In the genomic region with DNA sequence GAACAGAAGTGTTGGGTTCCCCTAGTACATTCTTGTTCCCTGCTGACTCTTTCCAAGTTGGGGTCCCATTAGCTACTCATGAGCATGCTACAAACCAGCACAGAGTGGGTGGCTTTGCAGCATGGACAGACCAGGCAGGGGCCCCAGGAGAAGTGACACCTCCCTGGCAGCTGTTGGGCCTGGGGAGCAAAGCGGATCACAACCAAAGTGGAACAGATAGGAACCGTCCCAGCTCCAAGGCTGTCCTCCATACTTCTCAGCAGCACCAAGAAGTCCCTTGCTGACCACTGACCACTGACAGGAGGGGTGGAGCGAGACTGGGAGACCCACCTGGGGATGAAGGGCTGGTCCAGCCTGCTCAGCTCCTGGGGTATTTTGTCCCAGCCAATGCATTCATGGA, we compare ENCODE assay signal across 29 cellular contexts. TPM values are rescaled to one million over a fixed set of nuclear protein-coding genes. Genes with fewer than 3 reads are reported as not detected.
"Had no signal": no experiment of that assay in that cellular context is flagged by ENCODE, and none has a peak within 500 bp of the region (broad histone marks: within the 10 kb centered on the region; RNA-seq: fewer than 3 reads in every experiment).

No MANE protein-coding gene starts in this region.

- H3K4me1 ChIP-seq: colonic mucosa, foreskin keratinocyte, gastroesophageal sphincter, left lung, parathyroid adenoma, prostate gland, sigmoid colon, transverse colon, vagina had no signal

- H3K36me3 ChIP-seq: colonic mucosa, esophagus muscularis mucosa, gastroesophageal sphincter, prostate gland, right atrium auricular region, sigmoid colon, transverse colon, vagina had no signal

- H3K27me3 Mint-ChIP-seq: natural killer cell treated with Interleukin-12 subunit alpha and Interleukin-12 subunit beta and Interleukin-15 and Interleukin-18, amount 100 ng/mL, for 72 hours; stimulated activated naive CD8-positive, alpha-beta T cell treated with anti-CD3 and anti-CD28 coated beads, Interleukin-15, Interleukin-2, amounts not matched to agents 100 ng/mL and 50 ng/mL, for 24 hours had no signal

- H3K4me3 ChIP-seq: colonic mucosa, esophagus muscularis mucosa, gastroesophageal sphincter, heart left ventricle, hepatocyte, left lung, mucosa of descending colon, prostate gland, right atrium auricular region, sigmoid colon, transverse colon, vagina had no signal

- H3K4me3 Mint-ChIP-seq: dendritic cell treated with granulocyte-macrophage colony-stimulating factor and Interleukin-4, amounts not matched to agents 40 ng/mL and 50 ng/mL, for 4 days; mesothelial cell of epicardium; natural killer cell treated with Interleukin-12 subunit alpha and Interleukin-12 subunit beta and Interleukin-15 and Interleukin-18, amount 100 ng/mL, for 72 hours; neural crest cell; stimulated activated memory B cell treated with anti-CD40 and anti-IgM and Interleukin-4, amounts not matched to agents 10 μg/mL and 1 μg/mL and 100 μg/mL, for 72 hours; stimulated activated naive CD8-positive, alpha-beta T cell treated with anti-CD3 and anti-CD28 coated beads, Interleukin-15, Interleukin-2, amounts not matched to agents 100 ng/mL and 50 ng/mL, for 24 hours had no signal

- H3K4me1 Mint-ChIP-seq: mesothelial cell of epicardium; naive B cell; stimulated activated memory B cell treated with anti-CD40 and anti-IgM and Interleukin-4, amounts not matched to agents 10 μg/mL and 1 μg/mL and 100 μg/mL, for 72 hours had no signal

- H3K27ac ChIP-seq: colonic mucosa, esophagus muscularis mucosa, foreskin keratinocyte, gastroesophageal sphincter, heart left ventricle, hepatocyte, left lung, neutrophil, parathyroid adenoma, prostate gland, right atrium auricular region, sigmoid colon, transverse colon, vagina had no signal

- H3K9me3 ChIP-seq: colonic mucosa, esophagus muscularis mucosa, gastroesophageal sphincter, heart left ventricle, left lung, mucosa of descending colon, neutrophil, prostate gland, right atrium auricular region, sigmoid colon, transverse colon, vagina had no signal

- H3K9me3 Mint-ChIP-seq: dendritic cell treated with granulocyte-macrophage colony-stimulating factor and Interleukin-4, amounts not matched to agents 40 ng/mL and 50 ng/mL, for 4 days; mesothelial cell of epicardium; naive B cell; natural killer cell treated with Interleukin-12 subunit alpha and Interleukin-12 subunit beta and Interleukin-15 and Interleukin-18, amount 100 ng/mL, for 72 hours; neural crest cell; stimulated activated memory B cell treated with anti-CD40 and anti-IgM and Interleukin-4, amounts not matched to agents 10 μg/mL and 1 μg/mL and 100 μg/mL, for 72 hours; stimulated activated naive CD8-positive, alpha-beta T cell treated with anti-CD3 and anti-CD28 coated beads, Interleukin-15, Interleukin-2, amounts not matched to agents 100 ng/mL and 50 ng/mL, for 24 hours had no signal

- DNase-seq: colonic mucosa; effector CD8-positive, alpha-beta T cell; foreskin keratinocyte; heart left ventricle; left cardiac atrium; mesenchymal stem cell; naive B cell; stimulated activated CD4-positive, alpha-beta T cell treated with anti-CD3 and anti-CD28 coated beads, Interleukin-4, amount 100 ng/mL, for 4 hours had no signal

- H3K27ac Mint-ChIP-seq: dendritic cell treated with granulocyte-macrophage colony-stimulating factor and Interleukin-4, amounts not matched to agents 40 ng/mL and 50 ng/mL, for 4 days; mesothelial cell of epicardium; natural killer cell treated with Interleukin-12 subunit alpha and Interleukin-12 subunit beta and Interleukin-15 and Interleukin-18, amount 100 ng/mL, for 72 hours; stimulated activated memory B cell treated with anti-CD40 and anti-IgM and Interleukin-4, amounts not matched to agents 10 μg/mL and 1 μg/mL and 100 μg/mL, for 72 hours; stimulated activated naive CD8-positive, alpha-beta T cell treated with anti-CD3 and anti-CD28 coated beads, Interleukin-15, Interleukin-2, amounts not matched to agents 100 ng/mL and 50 ng/mL, for 24 hours had no signal

- H3K36me3 Mint-ChIP-seq: naive B cell; natural killer cell treated with Interleukin-12 subunit alpha and Interleukin-12 subunit beta and Interleukin-15 and Interleukin-18, amount 100 ng/mL, for 72 hours; stimulated activated memory B cell treated with anti-CD40 and anti-IgM and Interleukin-4, amounts not matched to agents 10 μg/mL and 1 μg/mL and 100 μg/mL, for 72 hours had no signal

- H3K9ac ChIP-seq: parathyroid adenoma had no signal

- ATAC-seq: foreskin keratinocyte; gastroesophageal sphincter; heart left ventricle; left cardiac atrium; left lung; mucosa of descending colon; natural killer cell treated with Interleukin-12 subunit alpha and Interleukin-12 subunit beta and Interleukin-15 and Interleukin-18, amount 100 ng/mL, for 72 hours had no signal

- H3K27me3 ChIP-seq: colonic mucosa, esophagus muscularis mucosa, foreskin keratinocyte, gastroesophageal sphincter, heart left ventricle, hepatocyte, neutrophil, right atrium auricular region, sigmoid colon, transverse colon, vagina had no signal

RNA-seq across cellular contexts. Expression of a gene that starts 12.4 kb away (rescaled TPM):
- total RNA-seq: kidney epithelial cell; lung microvascular endothelial cell; mesothelial cell of epicardium; natural killer cell treated with Interleukin-12 subunit alpha and Interleukin-12 subunit beta and Interleukin-15 and Interleukin-18, amount 100 ng/mL, for 72 hours; neural crest cell; sigmoid colon; vagina had no signal
- polyA plus RNA-seq: hepatocyte had no signal

RNA-seq across cellular contexts. Expression of a gene that starts 40.4 kb away (rescaled TPM):
- total RNA-seq: epithelial cell of proximal tubule; natural killer cell treated with Interleukin-12 subunit alpha and Interleukin-12 subunit beta and Interleukin-15 and Interleukin-18, amount 100 ng/mL, for 72 hours had no signal
